Comparison of ENCODE assay signal across 8 cellular contexts in genomic region chr5:134647750-134648424, GRCh38. TPM values are rescaled to one million over a fixed set of nuclear protein-coding genes. Genes with fewer than 3 reads are reported as not detected.
DNase-seq lines count a peak whose midpoint lies in the region; ATAC-seq and TF ChIP-seq lines count a peak whose summit lies in the region.

No MANE protein-coding gene starts in this region.

- H3K27me3 ChIP-seq in IMR-90 (ENCODE audit: control insufficient read depth, insufficient read depth, low read length), result no peaks in the 10 kb centered on the region
- H3K27me3 ChIP-seq in esophagus muscularis mucosa, result no peaks in the 10 kb centered on the region
- no peaks in the 10 kb centered on the region for H3K27me3 ChIP-seq in uterus

- no peak for TF ChIP-seq POLR2A in IMR-90 (IDR thresholded peaks at IDR 0.05; ENCODE audit: low read depth, low read length)
- no peak for TF ChIP-seq POLR2A in esophagus muscularis mucosa (IDR thresholded peaks at IDR 0.05; ENCODE audit: low read depth)
- no peak for TF ChIP-seq POLR2A in uterus (IDR thresholded peaks at IDR 0.05)

- no peaks in the 10 kb centered on the region for H3K9me3 ChIP-seq in ES-I3 (ENCODE audit: control insufficient read depth, insufficient read depth, low read length)
- H3K9me3 ChIP-seq in IMR-90 (ENCODE audit: control insufficient read depth, insufficient read depth, low read length), result no peaks in the 10 kb centered on the region
- no peaks in the 10 kb centered on the region for H3K9me3 ChIP-seq in esophagus muscularis mucosa
- no peaks in the 10 kb centered on the region for H3K9me3 ChIP-seq in uterus

- H3K23ac ChIP-seq in IMR-90 (ENCODE audit: low read depth, low read length), result peak overlapping the region; percentile 100

- H2AK9ac ChIP-seq in IMR-90 (replicated peaks; ENCODE audit: low read depth, low read length, poor library complexity), result peak overlapping the region; percentile 97

- POLR2A ChIA-PET in IMR-90 (lab: Charles Lee; ENCODE audit: unreplicated experiment), result interaction anchor here (0.6 to 1.0 kb wide), 3 partner anchors 9 to 17 kb away, joined by 3 read pairs; no protein-coding TSS in a partner anchor
- POLR2A ChIA-PET in activated CD4-positive, alpha-beta T cell treated with anti-CD3 and anti-CD28 coated beads, Interleukin-2, amount 10 ng/mL, durations not matched to agents 7 days and 5 days (lab: Charles Lee), result interaction anchor here (1.0 kb wide), 2 partner anchors 13 to 15 kb away, joined by 3 to 4 read pairs; no protein-coding TSS in a partner anchor

- in situ Hi-C loops in IMR-90 (cut with MboI; ENCODE audit: low sequenced_read_pairs), result no loop called here

- peak overlapping the region; percentile 98 for H3K18ac ChIP-seq in IMR-90 (ENCODE audit: low read depth, low read length)

- peaks cover 7% of the 10 kb centered on the region for H3K36me3 Mint-ChIP-seq in activated CD4-positive, alpha-beta T cell treated with anti-CD3 and anti-CD28 coated beads, Interleukin-2, amount 10 ng/mL, durations not matched to agents 7 days and 5 days (ENCODE audit: low read depth)
- no peaks in the 10 kb centered on the region for H3K36me3 Mint-ChIP-seq in natural killer cell

- peak; percentile 35 for DNase-seq in IMR-90
- DNase-seq in activated CD4-positive, alpha-beta T cell treated with anti-CD3 and anti-CD28 coated beads, Interleukin-2, amount 10 ng/mL, durations not matched to agents 7 days and 5 days, result peak; percentile 11
- no peak for DNase-seq in esophagus muscularis mucosa (ENCODE audit: extremely low spot score)
- peak; percentile 31 for DNase-seq in natural killer cell
- DNase-seq in uterus, result peak; percentile 19 to 27
- DNase-seq in OCI-M2 (lab: John Stamatoyannopoulos, UW; ENCODE audit: unreplicated experiment), result no peak

- H3K27me3 Mint-ChIP-seq in activated CD4-positive, alpha-beta T cell treated with anti-CD3 and anti-CD28 coated beads, Interleukin-2, amount 10 ng/mL, durations not matched to agents 7 days and 5 days, result no peaks in the 10 kb centered on the region
- no peaks in the 10 kb centered on the region for H3K27me3 Mint-ChIP-seq in natural killer cell (ENCODE audit: low read depth in 2 of 2)

- H3K27ac Mint-ChIP-seq in activated CD4-positive, alpha-beta T cell treated with anti-CD3 and anti-CD28 coated beads, Interleukin-2, amount 10 ng/mL, durations not matched to agents 7 days and 5 days, result peak overlapping the region; percentile 97
- peak overlapping the region; percentile 99 for H3K27ac Mint-ChIP-seq in natural killer cell

- ATAC-seq in GM21515 (IDR thresholded peaks at IDR 0.05; ENCODE audit: unreplicated experiment) (peak; percentile 24), IMR-90 (ENCODE audit: low read depth) (peak; percentile 9), natural killer cell (peak; percentile 48 to 60 (median 48))

- H3K27ac ChIP-seq in IMR-90 (ENCODE audit: insufficient read depth, low read length), result peak overlapping the region; percentile 90
- H3K27ac ChIP-seq in esophagus muscularis mucosa (replicated peaks in 1 of 4), result peak overlapping the region; percentile 87 to 97 (median 94)
- peak overlapping the region; percentile 93 to 95 for H3K27ac ChIP-seq in uterus

- peak overlapping the region; percentile 92 for H2BK5ac ChIP-seq in IMR-90 (ENCODE audit: low read depth, low read length, poor library complexity, severe bottlenecking)

- H3K4me1 ChIP-seq in ES-I3 (ENCODE audit: insufficient read depth, low read length) (no peaks in the 10 kb centered on the region), IMR-90 (ENCODE audit: control insufficient read depth, insufficient read depth, low read length) (no peaks in the 10 kb centered on the region), esophagus muscularis mucosa (peaks cover 26 to 49% (median 36%) of the 10 kb centered on the region in 4 donors), uterus (no peaks in the 10 kb centered on the region)

- H3K79me1 ChIP-seq in IMR-90 (ENCODE audit: low read depth in 1 of 2, low read length in 2 of 2), result peaks cover 6 to 17% of the 10 kb centered on the region in 2 experiments; a peak in 2 of 4 replicates

- peak overlapping the region; percentile 92 for H2BK120ac ChIP-seq in IMR-90 (ENCODE audit: low read depth, low read length)

- no peaks in the 10 kb centered on the region for H3K9me3 Mint-ChIP-seq in activated CD4-positive, alpha-beta T cell treated with anti-CD3 and anti-CD28 coated beads, Interleukin-2, amount 10 ng/mL, durations not matched to agents 7 days and 5 days
- H3K9me3 Mint-ChIP-seq in natural killer cell, result no peaks in the 10 kb centered on the region

- no peak for TF ChIP-seq CTCF in IMR-90 (conservative IDR thresholded peaks at IDR 0.05; ENCODE audit: low read depth, low read length)
- TF ChIP-seq CTCF in esophagus muscularis mucosa (IDR thresholded peaks at IDR 0.05), result no peak
- TF ChIP-seq CTCF in natural killer cell (IDR thresholded peaks at IDR 0.05), result no peak
- no peak for TF ChIP-seq CTCF in uterus (IDR thresholded peaks at IDR 0.05)

- H3K36me3 ChIP-seq in ES-I3 (ENCODE audit: insufficient read depth, low read length), result no peaks in the 10 kb centered on the region
- H3K36me3 ChIP-seq in IMR-90 (ENCODE audit: control insufficient read depth, insufficient read depth, low read length), result peaks cover 3% of the 10 kb centered on the region; the same call in 1 of the 2 replicates
- no peaks in the 10 kb centered on the region for H3K36me3 ChIP-seq in esophagus muscularis mucosa
- H3K36me3 ChIP-seq in uterus, result no peaks in the 10 kb centered on the region

- CTCF ChIA-PET in IMR-90 (lab: Yijun Ruan, JAX), result no interaction called here
- CTCF ChIA-PET in activated CD4-positive, alpha-beta T cell treated with anti-CD3 and anti-CD28 coated beads, Interleukin-2, amount 10 ng/mL, durations not matched to agents 7 days and 5 days (lab: Charles Lee), result interaction anchor here (0.6 to 1.7 kb wide), 4 partner anchors 13 to 49 kb away, joined by 3 to 5 read pairs (median 4); no protein-coding TSS in a partner anchor

- peak overlapping the region; percentile 97 for H4K5ac ChIP-seq in IMR-90 (ENCODE audit: low read depth, low read length)

- H2AK5ac ChIP-seq in IMR-90 (ENCODE audit: low read depth, low read length), result peak overlapping the region; percentile 98

- H4K8ac ChIP-seq in IMR-90 (ENCODE audit: low read depth in 2 of 2, low read length in 2 of 2), result peak overlapping the region; percentile 93 to 100

- peak overlapping the region; percentile 100 for H3K4ac ChIP-seq in IMR-90 (ENCODE audit: low read depth, low read length)

- 0% methylated on average over 4 of the region's 15 CpGs; no CpG with 5 or more reads in 1 of the 2 experiments for WGBS in IMR-90 (ENCODE audit: extremely low coverage in 2 of 2, insufficient read length in 1 of 2), 2 experiments
- 9% methylated on average over 14 of the region's 15 CpGs for WGBS in esophagus muscularis mucosa

- dilution Hi-C loops in IMR-90 (cut with HindIII; ENCODE audit: low sequenced_read_pairs, unreplicated experiment), result no loop called here

- H3K4me2 ChIP-seq in IMR-90 (ENCODE audit: low read depth, low read length), result peak overlapping the region; percentile 96

- H3K9me1 ChIP-seq in IMR-90 (ENCODE audit: insufficient read depth, low read length), result no peaks in the 10 kb centered on the region; the same call in 1 of the 2 replicates

- H2BK20ac ChIP-seq in IMR-90 (ENCODE audit: low read depth, low read length), result peak overlapping the region; percentile 70; the same call in 1 of the 2 replicates

- peak overlapping the region; percentile 94 for H3K4me3 Mint-ChIP-seq in activated CD4-positive, alpha-beta T cell treated with anti-CD3 and anti-CD28 coated beads, Interleukin-2, amount 10 ng/mL, durations not matched to agents 7 days and 5 days
- H3K4me3 Mint-ChIP-seq in natural killer cell, result peak overlapping the region; percentile 98

- H2BK15ac ChIP-seq in IMR-90 (ENCODE audit: low read depth, low read length), result peak overlapping the region; percentile 81; the same call in 2 of the 3 replicates

- peak overlapping the region; percentile 100 for H3K14ac ChIP-seq in IMR-90 (replicated peaks; ENCODE audit: low read depth, low read length)

- peaks cover 33% of the 10 kb centered on the region for H4K20me1 ChIP-seq in IMR-90 (ENCODE audit: insufficient read depth, low read length)

- H3K56ac ChIP-seq in IMR-90 (ENCODE audit: extremely low read depth, insufficient read depth, low read length), result peak overlapping the region; percentile 100

- H3K9ac ChIP-seq in ES-I3 (ENCODE audit: low read depth, low read length) (peak overlapping the region; percentile 95), IMR-90 (ENCODE audit: low read depth, low read length) (peak overlapping the region; percentile 99)

- peaks cover 31% of the 10 kb centered on the region for H3K4me1 Mint-ChIP-seq in activated CD4-positive, alpha-beta T cell treated with anti-CD3 and anti-CD28 coated beads, Interleukin-2, amount 10 ng/mL, durations not matched to agents 7 days and 5 days
- H3K4me1 Mint-ChIP-seq in natural killer cell, result peaks cover 22 to 26% of the 10 kb centered on the region in 2 donors

- peak overlapping the region; percentile 98 for H4K91ac ChIP-seq in IMR-90 (ENCODE audit: insufficient read depth, low read depth, low read length)

- no peak for TF ChIP-seq RAD21 in IMR-90 (IDR thresholded peaks at IDR 0.05; ENCODE audit: low read length)

- intact Hi-C loops in IMR-90 (cut with micrococcal nuclease), result loop anchor here (1.0 kb wide), 1 partner anchor 16 kb away; the partner anchor contains the start of gene SAR1B
- intact Hi-C loops in esophagus muscularis mucosa (cut with DNase I), result loop anchor here (2.0 kb wide), 1 partner anchor 15 kb away; the partner anchor contains the start of gene SAR1B
- intact Hi-C loops in natural killer cell (cut with micrococcal nuclease), result loop anchor here (1.0 to 5.0 kb wide), 3 partner anchors 16 to 422 kb away; partner anchors contain the start of genes PPP2CA, SAR1B and UBE2B
- intact Hi-C loops in uterus (cut with DNase I; ENCODE audit: low total_unique reads), result no loop called here

- TF ChIP-seq EP300 in esophagus muscularis mucosa (IDR thresholded peaks at IDR 0.05), result no peak

- peak overlapping the region; percentile 93 for H2AFZ ChIP-seq in IMR-90 (replicated peaks; ENCODE audit: low read length, poor library complexity)

- TSS peak; percentile 95 for BruUV-seq in IMR-90 (replicated peaks; lab: Mats Ljungman, UMichigan)

- H3K4me3 ChIP-seq in IMR-90 (ENCODE audit: insufficient read depth, low read depth, low read length), result peak overlapping the region; percentile 97
- peak overlapping the region; percentile 78 to 94 (median 83) for H3K4me3 ChIP-seq in esophagus muscularis mucosa
- peak overlapping the region; percentile 83 to 94 for H3K4me3 ChIP-seq in uterus

RNA-seq across cellular contexts. Expression of gene SEC24A, which starts 0.7 kb away (rescaled TPM):
- total RNA-seq in IMR-90 (2012; rRNA removed), result 28.1 and 31.7 TPM in 2 replicates
- polyA plus RNA-seq in IMR-90 (2012; rRNA removed), result 23.9 and 25.4 TPM in 2 replicates
- 7.1 and 9.5 TPM in 2 replicates for polyA plus RNA-seq in IMR-90 (2012; cell fraction: cytosol; rRNA removed)
- 8.4 and 26.1 TPM in 2 replicates for polyA plus RNA-seq in IMR-90 (2012; cell fraction: nucleus; rRNA removed; ENCODE audit: low replicate concordance)
- 10 to 100 TPM; 22.2 to 24.9 TPM for total RNA-seq in activated CD4-positive, alpha-beta T cell treated with anti-CD3 and anti-CD28 coated beads, Interleukin-2, amount 10 ng/mL, durations not matched to agents 7 days and 5 days
- 10 to 100 TPM; 12.8 to 17.9 (median 14.7) TPM for total RNA-seq in esophagus muscularis mucosa
- 10 to 100 TPM; 20.9 to 26.1 (median 25.0) TPM for total RNA-seq in natural killer cell
- 10 to 100 TPM in 3 of 4 donors, 1 to 10 TPM in 1; 7.2 to 51.3 (median 30.7) TPM for total RNA-seq in uterus

RNA-seq across cellular contexts. Expression of gene SAR1B, which starts 15.3 kb away (rescaled TPM):
- total RNA-seq in IMR-90 (2012; rRNA removed), result 66.0 and 164 TPM in 2 replicates
- polyA plus RNA-seq in IMR-90 (2012; rRNA removed), result 40.2 and 44.6 TPM in 2 replicates
- polyA plus RNA-seq in IMR-90 (2012; cell fraction: cytosol; rRNA removed), result 4.3 and 7.1 TPM in 2 replicates
- polyA plus RNA-seq in IMR-90 (2012; cell fraction: nucleus; rRNA removed; ENCODE audit: low replicate concordance), result 4.4 and 10.6 TPM in 2 replicates
- total RNA-seq in activated CD4-positive, alpha-beta T cell treated with anti-CD3 and anti-CD28 coated beads, Interleukin-2, amount 10 ng/mL, durations not matched to agents 7 days and 5 days, result 10 to 100 TPM; 52.3 to 54.7 TPM
- total RNA-seq in esophagus muscularis mucosa, result 10 to 100 TPM; 32.1 to 43.9 (median 35.9) TPM
- total RNA-seq in natural killer cell, result 10 to 100 TPM; 36.2 to 50.2 (median 41.2) TPM
- total RNA-seq in uterus, result 100 to 1,000 TPM in 1 of 4 donors, 10 to 100 TPM in 3; 38.0 to 612 (median 81.9) TPM

Comparison
In these comparisons a context has a peak if more than half of its experiments do, and no peak if none do; other contexts are left out.
1. DNase-seq: peak in IMR-90 (single experiment), activated CD4-positive, alpha-beta T cell treated with anti-CD3 and anti-CD28 coated beads, Interleukin-2, amount 10 ng/mL, durations not matched to agents 7 days and 5 days (single experiment), natural killer cell (single experiment) and uterus (2 of 2); none in esophagus muscularis mucosa (single experiment) and OCI-M2 (single experiment).
2. Peak in every context shown above with its lines, with median percentiles within 50 percentile points of each other: ATAC-seq, H3K27ac ChIP-seq and H3K4me3 ChIP-seq.